Comparison of ENCODE assay signal across 1 cellular context in the genomic region with DNA sequence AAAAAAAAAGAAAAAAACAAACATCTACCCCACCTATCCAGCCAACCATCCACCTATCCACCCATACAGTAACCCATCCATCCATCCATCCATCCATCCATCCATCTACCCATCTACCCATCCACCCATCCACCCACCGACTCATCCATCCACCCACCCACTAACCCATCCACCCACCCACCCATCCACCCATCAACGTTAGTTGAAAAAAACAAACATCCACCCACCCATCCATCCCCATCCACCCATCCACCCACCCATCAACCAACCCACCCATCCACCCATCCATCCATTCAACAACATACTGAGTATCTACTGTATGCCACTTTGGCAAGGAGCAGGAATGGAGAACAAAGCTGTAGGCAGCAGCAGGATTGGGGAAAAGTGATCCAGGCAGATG.
TF ChIP-seq lines count a peak whose summit lies in the region.

No MANE protein-coding gene starts in this region.

TF ChIP-seq in K562, 482 proteins besides CTCF, POLR2A, EP300 and RAD21:
- TF ChIP-seq KLF1 (tag; IDR thresholded peaks at IDR 0.05) (no peak), SAP30 (IDR thresholded peaks at IDR 0.05; ENCODE audit: borderline replicate concordance, insufficient read depth, low read depth, low read length, poor library complexity, severe bottlenecking) (no peak), EGR1 (conservative IDR thresholded peaks at IDR 0.05) (peak; percentile 65), KLF10 (CRISPR knock-in tag; IDR thresholded peaks at IDR 0.05) (no peak)
TF ChIP-seq in K562: peak in this region for 1.
